ENCODE assay signal across 9 cellular contexts in the genomic region with DNA sequence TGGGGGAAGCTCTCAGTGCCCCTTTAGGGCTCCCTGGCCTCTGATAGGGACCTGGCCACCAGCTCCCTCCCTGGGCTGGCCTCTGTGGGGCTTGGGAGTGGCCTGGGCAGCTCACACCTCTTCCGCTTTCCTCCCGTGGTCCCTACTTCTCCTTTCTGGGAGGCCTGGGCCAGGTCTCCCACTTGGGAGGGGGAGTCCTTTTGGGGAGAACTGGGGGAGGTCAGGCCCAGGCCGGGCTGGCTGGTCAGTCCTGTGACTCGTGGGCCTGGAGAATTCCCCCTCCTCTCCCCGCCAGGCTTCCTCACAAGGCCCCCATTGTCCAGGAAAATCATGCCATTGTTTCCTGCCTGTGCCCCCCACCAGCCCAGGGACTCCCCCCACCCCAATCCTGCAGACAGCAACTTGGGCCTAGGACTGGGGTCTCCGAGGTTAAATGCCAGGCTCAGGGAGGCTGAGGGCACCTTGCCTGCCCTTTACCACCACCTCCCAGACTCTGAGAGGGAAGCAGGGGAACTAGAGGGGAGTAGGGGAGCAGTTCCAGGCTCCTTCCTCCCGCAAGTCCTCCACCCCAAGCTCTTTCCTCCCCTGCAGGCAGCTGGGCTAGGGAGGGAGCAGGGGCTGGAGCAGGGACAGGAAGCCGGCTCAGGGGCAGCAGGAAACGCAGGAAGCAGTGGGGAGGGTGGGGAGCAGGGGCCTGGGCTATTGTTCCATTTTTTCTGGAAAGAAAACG. TPM values are rescaled to one million over a fixed set of nuclear protein-coding genes. Genes with fewer than 3 reads are reported as not detected.
DNase-seq lines count a peak whose midpoint lies in the region; ATAC-seq and TF ChIP-seq lines count a peak whose summit lies in the region.
"Had no signal": no experiment of that assay in that cellular context is flagged by ENCODE, and none has a peak within 500 bp of the region (broad histone marks: within the 10 kb centered on the region; RNA-seq: fewer than 3 reads in every experiment).

No MANE protein-coding gene starts in this region.

- intact Hi-C loops in Right ventricle myocardium superior (cut with DNase I) = no loop called here

- ATAC-seq in Right ventricle myocardium superior (ENCODE audit: poor library complexity) = no peak
- ATAC-seq in HG03196 (IDR thresholded peaks at IDR 0.05; ENCODE audit: unreplicated experiment) = no peak

- H3K4me3 ChIP-seq in GM12865 (ENCODE audit: low read depth, low read length) (peak overlapping the region; percentile 82; the same call in 1 of the 2 replicates), WI38 (ENCODE audit: low read depth, low read length) (peak overlapping the region; percentile 77), retinal pigment epithelial cell (ENCODE audit: low read length) (peak overlapping the region; percentile 72)

- no peak for TF ChIP-seq CTCF in GM12865 (IDR thresholded peaks at IDR 0.05; ENCODE audit: insufficient read depth, low read depth, low read length, missing control alignments)
- no peak for TF ChIP-seq CTCF in WI38 (IDR thresholded peaks at IDR 0.05; ENCODE audit: low read depth, low read length)
- TF ChIP-seq CTCF in retinal pigment epithelial cell (conservative IDR thresholded peaks at IDR 0.05; ENCODE audit: low read depth, low read length) = no peak

- DNase-seq in GM12865 (ENCODE audit: low read depth) (no peak), Right ventricle myocardium superior (peak; percentile 78), retinal pigment epithelial cell (ENCODE audit: low read depth) (no peak), germinal center (ENCODE audit: low spot score) (no peak), glomerular visceral epithelial cell (ENCODE audit: extremely low spot score) (no peak), NCI-H524 treated with DMSO at 0.1 percent for 48 hours (lab: John Stamatoyannopoulos, UW) (no peak)
- DNase-seq: stimulated activated CD4-positive, alpha-beta T cell treated with anti-CD3 and anti-CD28 coated beads, Interleukin-2, amount 100 ng/mL, for 48 hours had no signal

RNA-seq across cellular contexts. Expression of a gene that starts 2.8 kb away (rescaled TPM):
- 38.5 TPM for total RNA-seq in Right ventricle myocardium superior

RNA-seq across cellular contexts. Expression of a gene that starts 4.4 kb away (rescaled TPM):
- 9.3 TPM for total RNA-seq in Right ventricle myocardium superior

RNA-seq across cellular contexts. Expression of a gene that starts 15.6 kb away (rescaled TPM):
- total RNA-seq in Right ventricle myocardium superior = 0.81 TPM

RNA-seq across cellular contexts. Expression of a gene that starts 26.7 kb away (rescaled TPM):
- 22.5 TPM for total RNA-seq in Right ventricle myocardium superior

RNA-seq across cellular contexts. Expression of a gene that starts 35.3 kb away (rescaled TPM):
- total RNA-seq in Right ventricle myocardium superior = 44.9 TPM
